In genomic region chr1:2310332-2311183, GRCh38 we compare ENCODE assay signal across 12 cellular contexts.
DNase-seq lines count a peak whose midpoint lies in the region; ATAC-seq and TF ChIP-seq lines count a peak whose summit lies in the region.
"Had no signal": no experiment of that assay in that cellular context is flagged by ENCODE, and none has a peak within 500 bp of the region (broad histone marks: within the 10 kb centered on the region; RNA-seq: fewer than 3 reads in every experiment).

No MANE protein-coding gene starts in this region.

- peaks cover 0 to 38% of the 10 kb centered on the region in 2 donors for H3K36me3 ChIP-seq in adrenal gland (replicated peaks in 1 of 2)
- H3K36me3 ChIP-seq in lower lobe of right lung: peaks cover 38% of the 10 kb centered on the region
- H3K36me3 ChIP-seq in subcutaneous abdominal adipose tissue (ENCODE audit: control insufficient read depth in 5 of 5, insufficient read depth in 5 of 5, low read length in 5 of 5): peaks cover 5 to 38% (median 35%) of the 10 kb centered on the region in 5 donors
- H3K36me3 ChIP-seq: neural progenitor cell had no signal

- peak overlapping the region in 3 of 5 donors; percentile 13 to 90 (median 52) for H3K27ac ChIP-seq in adrenal gland
- peak overlapping the region; percentile 92 for H3K27ac ChIP-seq in lower lobe of right lung
- H3K27ac ChIP-seq in subcutaneous abdominal adipose tissue (ENCODE audit: low read depth, low read length): peak overlapping the region; percentile 85
- H3K27ac ChIP-seq: 22Rv1, HL-60, neural progenitor cell had no signal

- TF ChIP-seq POLR2A in adrenal gland (IDR thresholded peaks at IDR 0.05): no peak

- TF ChIP-seq CTCF in adrenal gland (IDR thresholded peaks at IDR 0.05) (no peak), lower lobe of right lung (IDR thresholded peaks at IDR 0.05) (no peak)

- intact Hi-C loops in adrenal gland (cut with DNase I): loop anchor here in 1 of 2 donors (5.0 kb wide), 1 partner anchor 78 kb away; no protein-coding TSS in a partner anchor
- intact Hi-C loops in lower lobe of right lung (cut with DNase I): no loop called here

- H3K4me3 ChIP-seq in adrenal gland: no peak overlapping the region
- no peak overlapping the region for H3K4me3 ChIP-seq in lower lobe of right lung
- no peak overlapping the region for H3K4me3 ChIP-seq in subcutaneous abdominal adipose tissue (ENCODE audit: low read depth in 1 of 5, low read length in 5 of 5)
- H3K4me3 ChIP-seq: neural progenitor cell had no signal

- no peaks in the 10 kb centered on the region for H3K27me3 Mint-ChIP-seq in T-helper 2 cell treated with Interferon-gamma antibody and Interleukin-4, amounts not matched to agents 5 μg/mL and 100 μg/mL, for 36 hours (ENCODE audit: low read depth)

- no peak for DNase-seq in T-helper 2 cell treated with Interferon-gamma antibody and Interleukin-4, amounts not matched to agents 5 μg/mL and 100 μg/mL, for 36 hours (ENCODE audit: low spot score)
- DNase-seq in T-helper 2 cell (no peak), adrenal gland (peak in 6 of 7 donors; percentile 66 to 79 (median 73)), lower lobe of right lung (no peak), DMS 273 (lab: John Stamatoyannopoulos, UW; ENCODE audit: unreplicated experiment) (no peak)
- DNase-seq: DND-41 had no signal

- H3K27me3 ChIP-seq in adrenal gland (no peaks in the 10 kb centered on the region), lower lobe of right lung (ENCODE audit: low read depth) (no peaks in the 10 kb centered on the region), subcutaneous abdominal adipose tissue (ENCODE audit: control insufficient read depth in 5 of 5, insufficient read depth in 4 of 5, low read length in 5 of 5) (no peaks in the 10 kb centered on the region)
- H3K27me3 ChIP-seq: neural progenitor cell had no signal

- ATAC-seq in lower lobe of right lung (no peak), HG03097 (IDR thresholded peaks at IDR 0.05; ENCODE audit: low FRiP score, unreplicated experiment) (no peak), HG02981 (IDR thresholded peaks at IDR 0.05; ENCODE audit: unreplicated experiment) (no peak)

- peaks cover 3% of the 10 kb centered on the region for H3K4me1 Mint-ChIP-seq in T-helper 2 cell treated with Interferon-gamma antibody and Interleukin-4, amounts not matched to agents 5 μg/mL and 100 μg/mL, for 36 hours (ENCODE audit: low read depth)

- no peak overlapping the region for H3K4me3 Mint-ChIP-seq in T-helper 2 cell treated with Interferon-gamma antibody and Interleukin-4, amounts not matched to agents 5 μg/mL and 100 μg/mL, for 36 hours

- peak overlapping the region; percentile 68 for H3K27ac Mint-ChIP-seq in T-helper 2 cell treated with Interferon-gamma antibody and Interleukin-4, amounts not matched to agents 5 μg/mL and 100 μg/mL, for 36 hours
- H3K27ac Mint-ChIP-seq: neural progenitor cell had no signal

- H3K9me3 ChIP-seq in adrenal gland (replicated peaks in 1 of 3) (no peaks in the 10 kb centered on the region), lower lobe of right lung (no peaks in the 10 kb centered on the region), subcutaneous abdominal adipose tissue (ENCODE audit: control insufficient read depth in 5 of 5, low read length in 5 of 5) (no peaks in the 10 kb centered on the region)

- WGBS in adrenal gland, 4 donors: 29 to 52% (median 49%) methylated on average over 16 to 28 of the region's 28 CpGs; no CpG with 5 or more reads in 1 of the 4 donors

- no peaks in the 10 kb centered on the region for H3K9me3 Mint-ChIP-seq in T-helper 2 cell treated with Interferon-gamma antibody and Interleukin-4, amounts not matched to agents 5 μg/mL and 100 μg/mL, for 36 hours
- H3K9me3 Mint-ChIP-seq: neural progenitor cell had no signal

- peaks cover 11 to 43% of the 10 kb centered on the region in 2 donors for H3K4me1 ChIP-seq in adrenal gland (replicated peaks in 1 of 2)
- peaks cover 47% of the 10 kb centered on the region for H3K4me1 ChIP-seq in lower lobe of right lung
- peaks cover 1 to 51% (median 47%) of the 10 kb centered on the region in 5 donors for H3K4me1 ChIP-seq in subcutaneous abdominal adipose tissue (ENCODE audit: control insufficient read depth in 5 of 5, insufficient read depth in 5 of 5, low read length in 5 of 5)

- H3K36me3 Mint-ChIP-seq in T-helper 2 cell treated with Interferon-gamma antibody and Interleukin-4, amounts not matched to agents 5 μg/mL and 100 μg/mL, for 36 hours (ENCODE audit: low read depth): peaks cover 15% of the 10 kb centered on the region

- H3K9ac ChIP-seq in subcutaneous abdominal adipose tissue (ENCODE audit: low read length in 5 of 5): peak overlapping the region in 2 of 5 donors; percentile 8 to 52
- H3K9ac ChIP-seq: neural progenitor cell had no signal

Comparison
In these comparisons a context has a peak if more than half of its experiments do, and no peak if none do; other contexts are left out.
1. DNase-seq: peak in adrenal gland (6 of 7); none in T-helper 2 cell treated with Interferon-gamma antibody and Interleukin-4, amounts not matched to agents 5 μg/mL and 100 μg/mL, for 36 hours (single experiment), T-helper 2 cell (0 of 5), lower lobe of right lung (single experiment) and DMS 273 (single experiment).
2. Peak in every context shown above with its lines, with median percentiles within 50 percentile points of each other: H3K27ac ChIP-seq.